1 cellular context compared by ENCODE assay signal in genomic region chr11:68469642-68470041, GRCh38.
TF ChIP-seq lines count a peak whose summit lies in the region.

No MANE protein-coding gene starts in this region.

TF ChIP-seq in K562, 482 proteins besides CTCF, POLR2A, EP300 and RAD21:
- TF ChIP-seq SPI1 (IDR thresholded peaks at IDR 0.05; ENCODE audit: borderline replicate concordance, low read depth, low read length) (peak; percentile 63), ZNF407 (IDR thresholded peaks at IDR 0.05; ENCODE audit: low read depth) (no peak), HNRNPK (IDR thresholded peaks at IDR 0.05; ENCODE audit: low read depth, low read length, poor library complexity, severe bottlenecking) (no peak)
